ENCODE assay signal across 1 cellular context in genomic region chr9:96441798-96442445, GRCh38.
TF ChIP-seq lines count a peak whose summit lies in the region.

No MANE protein-coding gene starts in this region.

TF ChIP-seq in GM23338, 12 proteins besides CTCF, POLR2A, EP300 and RAD21 (continued from another document):
- TF ChIP-seq, protein P1, sequence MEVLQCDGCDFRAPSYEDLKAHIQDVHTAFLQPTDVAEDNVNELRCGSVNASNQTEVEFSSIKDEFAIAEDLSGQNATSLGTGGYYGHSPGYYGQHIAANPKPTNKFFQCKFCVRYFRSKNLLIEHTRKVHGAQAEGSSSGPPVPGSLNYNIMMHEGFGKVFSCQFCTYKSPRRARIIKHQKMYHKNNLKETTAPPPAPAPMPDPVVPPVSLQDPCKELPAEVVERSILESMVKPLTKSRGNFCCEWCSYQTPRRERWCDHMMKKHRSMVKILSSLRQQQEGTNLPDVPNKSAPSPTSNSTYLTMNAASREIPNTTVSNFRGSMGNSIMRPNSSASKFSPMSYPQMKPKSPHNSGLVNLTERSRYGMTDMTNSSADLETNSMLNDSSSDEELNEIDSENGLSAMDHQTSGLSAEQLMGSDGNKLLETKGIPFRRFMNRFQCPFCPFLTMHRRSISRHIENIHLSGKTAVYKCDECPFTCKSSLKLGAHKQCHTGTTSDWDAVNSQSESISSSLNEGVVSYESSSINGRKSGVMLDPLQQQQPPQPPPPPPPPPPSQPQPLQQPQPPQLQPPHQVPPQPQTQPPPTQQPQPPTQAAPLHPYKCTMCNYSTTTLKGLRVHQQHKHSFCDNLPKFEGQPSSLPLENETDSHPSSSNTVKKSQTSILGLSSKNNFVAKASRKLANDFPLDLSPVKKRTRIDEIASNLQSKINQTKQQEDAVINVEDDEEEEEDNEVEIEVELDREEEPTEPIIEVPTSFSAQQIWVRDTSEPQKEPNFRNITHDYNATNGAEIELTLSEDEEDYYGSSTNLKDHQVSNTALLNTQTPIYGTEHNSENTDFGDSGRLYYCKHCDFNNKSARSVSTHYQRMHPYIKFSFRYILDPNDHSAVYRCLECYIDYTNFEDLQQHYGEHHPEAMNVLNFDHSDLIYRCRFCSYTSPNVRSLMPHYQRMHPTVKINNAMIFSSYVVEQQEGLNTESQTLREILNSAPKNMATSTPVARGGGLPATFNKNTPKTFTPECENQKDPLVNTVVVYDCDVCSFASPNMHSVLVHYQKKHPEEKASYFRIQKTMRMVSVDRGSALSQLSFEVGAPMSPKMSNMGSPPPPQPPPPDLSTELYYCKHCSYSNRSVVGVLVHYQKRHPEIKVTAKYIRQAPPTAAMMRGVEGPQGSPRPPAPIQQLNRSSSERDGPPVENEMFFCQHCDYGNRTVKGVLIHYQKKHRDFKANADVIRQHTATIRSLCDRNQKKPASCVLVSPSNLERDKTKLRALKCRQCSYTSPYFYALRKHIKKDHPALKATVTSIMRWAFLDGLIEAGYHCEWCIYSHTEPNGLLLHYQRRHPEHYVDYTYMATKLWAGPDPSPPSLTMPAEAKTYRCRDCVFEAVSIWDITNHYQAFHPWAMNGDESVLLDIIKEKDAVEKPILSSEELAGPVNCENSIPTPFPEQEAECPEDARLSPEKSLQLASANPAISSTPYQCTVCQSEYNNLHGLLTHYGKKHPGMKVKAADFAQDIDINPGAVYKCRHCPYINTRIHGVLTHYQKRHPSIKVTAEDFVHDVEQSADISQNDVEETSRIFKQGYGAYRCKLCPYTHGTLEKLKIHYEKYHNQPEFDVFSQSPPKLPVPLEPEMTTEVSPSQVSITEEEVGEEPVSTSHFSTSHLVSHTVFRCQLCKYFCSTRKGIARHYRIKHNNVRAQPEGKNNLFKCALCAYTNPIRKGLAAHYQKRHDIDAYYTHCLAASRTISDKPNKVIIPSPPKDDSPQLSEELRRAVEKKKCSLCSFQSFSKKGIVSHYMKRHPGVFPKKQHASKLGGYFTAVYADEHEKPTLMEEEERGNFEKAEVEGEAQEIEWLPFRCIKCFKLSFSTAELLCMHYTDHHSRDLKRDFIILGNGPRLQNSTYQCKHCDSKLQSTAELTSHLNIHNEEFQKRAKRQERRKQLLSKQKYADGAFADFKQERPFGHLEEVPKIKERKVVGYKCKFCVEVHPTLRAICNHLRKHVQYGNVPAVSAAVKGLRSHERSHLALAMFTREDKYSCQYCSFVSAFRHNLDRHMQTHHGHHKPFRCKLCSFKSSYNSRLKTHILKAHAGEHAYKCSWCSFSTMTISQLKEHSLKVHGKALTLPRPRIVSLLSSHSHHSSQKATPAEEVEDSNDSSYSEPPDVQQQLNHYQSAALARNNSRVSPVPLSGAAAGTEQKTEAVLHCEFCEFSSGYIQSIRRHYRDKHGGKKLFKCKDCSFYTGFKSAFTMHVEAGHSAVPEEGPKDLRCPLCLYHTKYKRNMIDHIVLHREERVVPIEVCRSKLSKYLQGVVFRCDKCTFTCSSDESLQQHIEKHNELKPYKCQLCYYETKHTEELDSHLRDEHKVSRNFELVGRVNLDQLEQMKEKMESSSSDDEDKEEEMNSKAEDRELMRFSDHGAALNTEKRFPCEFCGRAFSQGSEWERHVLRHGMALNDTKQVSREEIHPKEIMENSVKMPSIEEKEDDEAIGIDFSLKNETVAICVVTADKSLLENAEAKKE (CRISPR knock-in tag; IDR thresholded peaks at IDR 0.05), result no peak
- TF ChIP-seq ZNF114 (CRISPR knock-in tag; IDR thresholded peaks at IDR 0.05) (no peak), POLR2AphosphoS5 (IDR thresholded peaks at IDR 0.05; ENCODE audit: low read depth) (no peak), EZH2phosphoT487 (IDR thresholded peaks at IDR 0.05; ENCODE audit: unreplicated experiment) (no peak), ZNF331 (CRISPR knock-in tag; IDR thresholded peaks at IDR 0.05; ENCODE audit: low read depth) (no peak), NANOG (IDR thresholded peaks at IDR 0.05; ENCODE audit: borderline replicate concordance) (no peak)
- TF ChIP-seq, protein P2, sequence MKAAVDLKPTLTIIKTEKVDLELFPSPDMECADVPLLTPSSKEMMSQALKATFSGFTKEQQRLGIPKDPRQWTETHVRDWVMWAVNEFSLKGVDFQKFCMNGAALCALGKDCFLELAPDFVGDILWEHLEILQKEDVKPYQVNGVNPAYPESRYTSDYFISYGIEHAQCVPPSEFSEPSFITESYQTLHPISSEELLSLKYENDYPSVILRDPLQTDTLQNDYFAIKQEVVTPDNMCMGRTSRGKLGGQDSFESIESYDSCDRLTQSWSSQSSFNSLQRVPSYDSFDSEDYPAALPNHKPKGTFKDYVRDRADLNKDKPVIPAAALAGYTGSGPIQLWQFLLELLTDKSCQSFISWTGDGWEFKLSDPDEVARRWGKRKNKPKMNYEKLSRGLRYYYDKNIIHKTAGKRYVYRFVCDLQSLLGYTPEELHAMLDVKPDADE (IDR thresholded peaks at IDR 0.05), result no peak
